Comparison of ENCODE assay signal across 1 cellular context in genomic region chr9:100409176-100409556, GRCh38.
A peak's percentile ranks its signal among the peaks of the same experiment; 100 is the strongest.
TF ChIP-seq lines count a peak whose summit lies in the region.

No MANE protein-coding gene starts in this region.

TF ChIP-seq in K562, 482 proteins besides CTCF, POLR2A, EP300 and RAD21:
- TF ChIP-seq E2F6 (IDR thresholded peaks at IDR 0.05; ENCODE audit: borderline replicate concordance in 1 of 2, extremely low read depth in 1 of 2, insufficient read depth in 1 of 2, insufficient read length in 1 of 2, low read depth in 1 of 2, low read length in 1 of 2, poor library complexity in 1 of 2, severe bottlenecking in 1 of 2) (no peak), PREB (CRISPR knock-in tag; IDR thresholded peaks at IDR 0.05) (no peak), ZNF316 (IDR thresholded peaks at IDR 0.05) (peak; percentile 38; the same call in 1 of the 2 replicates), BCOR (IDR thresholded peaks at IDR 0.05) (peak; percentile 57; the same call in 1 of the 2 replicates), ILF3 (IDR thresholded peaks at IDR 0.05; ENCODE audit: borderline replicate concordance) (no peak), DLX4 (CRISPR knock-in tag; IDR thresholded peaks at IDR 0.05) (no peak), RBM25 (IDR thresholded peaks at IDR 0.05; ENCODE audit: low read depth, low read length, severe bottlenecking) (peak; percentile 72), NUFIP1 (IDR thresholded peaks at IDR 0.05; ENCODE audit: partially characterized antibody) (no peak), ZNF263 (CRISPR knock-in tag; IDR thresholded peaks at IDR 0.05; ENCODE audit: borderline replicate concordance) (no peak), ZNF644 (tag; IDR thresholded peaks at IDR 0.05; ENCODE audit: low read depth) (no peak), ARID1B (IDR thresholded peaks at IDR 0.05) (no peak)
